In genomic region chr13:95485045-95485517, GRCh38 we compare ENCODE assay signal across 11 cellular contexts.
DNase-seq lines count a peak whose midpoint lies in the region; ATAC-seq, FAIRE-seq and TF ChIP-seq lines count a peak whose summit lies in the region.
"Had no signal": no experiment of that assay in that cellular context is flagged by ENCODE, and none has a peak within 500 bp of the region (broad histone marks: within the 10 kb centered on the region; RNA-seq: fewer than 3 reads in every experiment).

No MANE protein-coding gene starts in this region.

- ATAC-seq in A549 (peak; percentile 70 to 74; a peak in 4 of 6 replicates), left cardiac atrium (peak; percentile 36 to 66), GM21528 (IDR thresholded peaks at IDR 0.05; ENCODE audit: low FRiP score, unreplicated experiment) (no peak)

- peaks cover 6% of the 10 kb centered on the region for H3K4me1 ChIP-seq in A549
- no peaks in the 10 kb centered on the region for H3K4me1 ChIP-seq in HEK293 (ENCODE audit: control insufficient read depth, insufficient read depth, low read length)

- POLR2A ChIA-PET in A549 (lab: Yijun Ruan, JAX) (no interaction called here), HEK293 (lab: Yijun Ruan, JAX) (no interaction called here)

- 61% methylated on average over 5 of the region's 5 CpGs for WGBS in A549 (ENCODE audit: missing lambda C conversion rate)

- FAIRE-seq in A549 (lab: Jason Lieb, UNC), result no peak

- CTCF ChIA-PET in A549 (lab: Yijun Ruan, JAX), result no interaction called here
- CTCF ChIA-PET in HEK293 (lab: Yijun Ruan, JAX), result no interaction called here

- H3K27ac ChIP-seq in A549 (no peak overlapping the region), HEK293 (ENCODE audit: extremely low read depth, low read depth, low read length) (no peak overlapping the region), WERI-Rb-1 (no peak overlapping the region)

- no peak for TF ChIP-seq EP300 in A549 (IDR thresholded peaks at IDR 0.05)

- H3K9me3 ChIP-seq in A549, result no peaks in the 10 kb centered on the region
- H3K9me3 ChIP-seq in HEK293 (ENCODE audit: control insufficient read depth, insufficient read depth, low read depth, low read length), result no peaks in the 10 kb centered on the region
- peaks cover 11% of the 10 kb centered on the region for H3K9me3 ChIP-seq in WERI-Rb-1 (ENCODE audit: severe bottlenecking)

- H3K4me3 ChIP-seq in A549 (no peak overlapping the region), HEK293 (ENCODE audit: low read depth, low read length) (no peak overlapping the region), WERI-Rb-1 (ENCODE audit: low read depth, low read length) (no peak overlapping the region)

- no peaks in the 10 kb centered on the region for H3K27me3 ChIP-seq in WERI-Rb-1 (ENCODE audit: insufficient read depth, low read depth, severe bottlenecking)

- TF ChIP-seq POLR2A in A549 (IDR thresholded peaks at IDR 0.05; ENCODE audit: low read length), result no peak

- intact Hi-C loops in left cardiac atrium (cut with DNase I), result no loop called here

- no peak for TF ChIP-seq CTCF in A549 (IDR thresholded peaks at IDR 0.05)
- no peak for TF ChIP-seq CTCF in HEK293 (tag by site-specific recombination; IDR thresholded peaks at IDR 0.05)
- peak; percentile 60 for TF ChIP-seq CTCF in WERI-Rb-1 (IDR thresholded peaks at IDR 0.05; ENCODE audit: low read depth, low read length)
- no peak for TF ChIP-seq CTCF in GM13977 (IDR thresholded peaks at IDR 0.05; ENCODE audit: extremely low read depth, insufficient read depth, missing control alignments)

- H3K36me3 ChIP-seq in HEK293 (ENCODE audit: control insufficient read depth in 2 of 2, insufficient read depth in 1 of 2, low read length in 2 of 2) (no peaks in the 10 kb centered on the region), WERI-Rb-1 (no peaks in the 10 kb centered on the region)

- DNase-seq in A549 (ENCODE audit: low read depth in 1 of 2, low spot score in 1 of 2), result peak in 1 of 2 experiments; percentile 34
- DNase-seq in WERI-Rb-1, result peak; percentile 56
- peak; percentile 30 for DNase-seq in left cardiac atrium
- no peak for DNase-seq in GM13977 (ENCODE audit: low spot score)
- no peak for DNase-seq in NCI-H1092 treated with DMSO at 0.1 percent for 48 hours (lab: John Stamatoyannopoulos, UW)
- no peak for DNase-seq in NCI-H82 (lab: John Stamatoyannopoulos, UW)
- DNase-seq: activated CD4-positive, alpha-beta T cell treated with anti-CD3 and anti-CD28 coated beads, Interleukin-2, amount 50 U/mL, for 1 hour; activated naive CD8-positive, alpha-beta T cell treated with anti-CD3 and anti-CD28 coated beads, Interleukin-2, amount 10 ng/mL, durations not matched to agents 7 days and 5 days; NCI-H1436 treated with DMSO at 0.1 percent for 48 hours had no signal

- H3K4me2 ChIP-seq in A549, result no peak overlapping the region

- peak in 1 of 2 experiments; percentile 23; a peak in 1 of 5 replicates for TF ChIP-seq RAD21 in A549 (conservative IDR thresholded peaks at IDR 0.05 in 1 of 2, IDR thresholded peaks at IDR 0.05 in 1 of 2)

- in situ Hi-C loops in GM13977 (cut with MboI; ENCODE audit: low pct_unique_long_range_greater_than_20kb, low sequenced_read_pairs, unreplicated experiment), result no loop called here

TF ChIP-seq in A549, 52 proteins besides CTCF, POLR2A, EP300 and RAD21:
- TF ChIP-seq POLR2AphosphoS2 (conservative IDR thresholded peaks at IDR 0.05; ENCODE audit: low read length) (no peak), BHLHE40 (IDR thresholded peaks at IDR 0.05; ENCODE audit: low read depth, low read length) (no peak), CBX2 (IDR thresholded peaks at IDR 0.05; ENCODE audit: borderline replicate concordance, low read depth) (no peak), MAFK (IDR thresholded peaks at IDR 0.05; ENCODE audit: partially characterized antibody) (no peak), FOXS1 (CRISPR knock-in tag; IDR thresholded peaks at IDR 0.05) (no peak), ZC3H11A (IDR thresholded peaks at IDR 0.05) (no peak), HEYL (CRISPR knock-in tag; IDR thresholded peaks at IDR 0.05) (no peak), MAZ (IDR thresholded peaks at IDR 0.05; ENCODE audit: borderline replicate concordance, low read depth, low read length) (no peak), SMC3 (IDR thresholded peaks at IDR 0.05) (no peak), TFCP2L1 (CRISPR knock-in tag; IDR thresholded peaks at IDR 0.05) (no peak), EHF (CRISPR knock-in tag; IDR thresholded peaks at IDR 0.05) (no peak)

TF ChIP-seq in HEK293, 187 proteins besides CTCF, POLR2A, EP300 and RAD21:
- peak; percentile 18; the same call in 1 of the 2 replicates for TF ChIP-seq EGR2 (tag by site-specific recombination; IDR thresholded peaks at IDR 0.05; ENCODE audit: low read depth)
- TF ChIP-seq AEBP2 (tag by site-specific recombination; IDR thresholded peaks at IDR 0.05; ENCODE audit: borderline replicate concordance), result no peak
- peak; percentile 26; the same call in 1 of the 2 replicates for TF ChIP-seq GLIS1 (tag by site-specific recombination; IDR thresholded peaks at IDR 0.05)

Comparison
In these comparisons a context has a peak if more than half of its experiments do, and no peak if none do; other contexts are left out.
1. DNase-seq: peak in WERI-Rb-1 (single experiment) and left cardiac atrium (single experiment); none in GM13977 (single experiment), NCI-H1092 treated with DMSO at 0.1 percent for 48 hours (single experiment) and NCI-H82 (single experiment).